8 cellular contexts compared by ENCODE assay signal in genomic region chr14:105301103-105301914, GRCh38. TPM values are rescaled to one million over a fixed set of nuclear protein-coding genes. Genes with fewer than 3 reads are reported as not detected.
DNase-seq lines count a peak whose midpoint lies in the region; ATAC-seq and TF ChIP-seq lines count a peak whose summit lies in the region.

No MANE protein-coding gene starts in this region.

- ATAC-seq in GM21717 (IDR thresholded peaks at IDR 0.05; ENCODE audit: unreplicated experiment): peak; percentile 49
- peak; percentile 92 for ATAC-seq in esophagus mucosa

- peak; percentile 96 for DNase-seq in DMS53 (lab: John Stamatoyannopoulos, UW)
- DNase-seq in KBM-7: peak; percentile 92
- peak; percentile 100 for DNase-seq in activated T-cell treated with anti-CD3 and anti-CD28 coated beads, Interleukin-2, amount 50 U/mL, for 48 hours
- DNase-seq in stimulated activated CD8-positive, alpha-beta memory T cell treated with anti-CD3 and anti-CD28 coated beads, Interleukin-4, amount 100 ng/mL, for 48 hours: peak; percentile 100

- in situ Hi-C loops in KBM-7 (cut with MboI; ENCODE audit: low pct_unique_long_range_greater_than_20kb, low sequenced_read_pairs): no loop called here

- H3K4me3 ChIP-seq in muscle layer of colon (ENCODE audit: low read depth in 1 of 2, low read length in 2 of 2): peak overlapping the region; percentile 61 to 87

- H3K9me3 ChIP-seq in muscle layer of colon (ENCODE audit: low read length): no peaks in the 10 kb centered on the region

- H3K9ac ChIP-seq in muscle layer of colon (ENCODE audit: low read length): no peak overlapping the region

- H3K27me3 ChIP-seq in muscle layer of colon (ENCODE audit: control insufficient read depth in 1 of 2, insufficient read depth in 2 of 2, low read length in 2 of 2): no peaks in the 10 kb centered on the region

- no peaks in the 10 kb centered on the region for H3K36me3 ChIP-seq in muscle layer of colon (ENCODE audit: insufficient read depth, low read length)

- peaks cover 11% of the 10 kb centered on the region for H3K4me1 ChIP-seq in muscle layer of colon (ENCODE audit: insufficient read depth, low read length)

- H3K27ac ChIP-seq in muscle layer of colon (ENCODE audit: low read depth, low read length): peak overlapping the region; percentile 93

TF ChIP-seq in PFSK-1, 5 proteins besides CTCF, POLR2A, EP300 and RAD21:
- TF ChIP-seq TAF1 (IDR thresholded peaks at IDR 0.05; ENCODE audit: borderline replicate concordance, insufficient read depth, low read length): no peak
- TF ChIP-seq SIN3A (IDR thresholded peaks at IDR 0.05; ENCODE audit: borderline replicate concordance, insufficient read depth, low read length): no peak
- peak; percentile 74; the same call in 1 of the 2 replicates for TF ChIP-seq POLR2AphosphoS5 (IDR thresholded peaks at IDR 0.05; ENCODE audit: low read depth, low read length)

RNA-seq across cellular contexts. Expression of gene BRF1, which starts 0.5 kb away (rescaled TPM):
- 31.1 TPM for polyA plus RNA-seq in PFSK-1 (2012; ENCODE audit: insufficient read length, low read depth)
- 11.7 TPM for total RNA-seq in esophagus mucosa

RNA-seq across cellular contexts. Expression of gene PACS2, which starts 13.2 kb away (rescaled TPM):
- polyA plus RNA-seq in PFSK-1 (2012; ENCODE audit: insufficient read length, low read depth): 48.0 TPM
- total RNA-seq in esophagus mucosa: 24.9 TPM

RNA-seq across cellular contexts. Expression of gene BTBD6, which starts 53.0 kb away (rescaled TPM):
- 34.7 TPM for polyA plus RNA-seq in PFSK-1 (2012; ENCODE audit: insufficient read length, low read depth)
- 34.4 TPM for total RNA-seq in esophagus mucosa

Comparison
In these comparisons a context has a peak if more than half of its experiments do, and no peak if none do; other contexts are left out.
1. Peak in every context shown above with its lines: DNase-seq, ATAC-seq, H3K4me3 ChIP-seq and H3K27ac ChIP-seq.